In genomic region chr6:155509743-155510475, GRCh38 we compare ENCODE assay signal across 17 cellular contexts. TPM values are rescaled to one million over a fixed set of nuclear protein-coding genes. Genes with fewer than 3 reads are reported as not detected.
A peak's percentile ranks its signal among the peaks of the same experiment; 100 is the strongest.
DNase-seq lines count a peak whose midpoint lies in the region; ATAC-seq and TF ChIP-seq lines count a peak whose summit lies in the region.
"Had no signal": no experiment of that assay in that cellular context is flagged by ENCODE, and none has a peak within 500 bp of the region (broad histone marks: within the 10 kb centered on the region; RNA-seq: fewer than 3 reads in every experiment).

No MANE protein-coding gene starts in this region.

- H3K27ac Mint-ChIP-seq in activated CD4-positive, alpha-beta memory T cell treated with anti-CD3 and anti-CD28 coated beads for 36 hours, result peak overlapping the region; percentile 60
- no peak overlapping the region for H3K27ac Mint-ChIP-seq in activated CD4-positive, alpha-beta memory T cell treated with anti-CD3 and anti-CD28 coated beads, Interleukin-2, amount 10 ng/mL, durations not matched to agents 7 days and 5 days
- H3K27ac Mint-ChIP-seq: CD4-positive, CD25-positive, alpha-beta regulatory T cell had no signal

- H3K27me3 ChIP-seq in gastrocnemius medialis, result no peaks in the 10 kb centered on the region
- H3K27me3 ChIP-seq: BLaER1 treated with 17β-estradiol and CSF1 and Interleukin-3, amounts not matched to agents 10 nM and 100 nM had no signal

- in situ Hi-C loops in gastrocnemius medialis (cut with MboI; ENCODE audit: low sequenced_read_pairs in 4 of 4), result no loop called here
- in situ Hi-C loops in ACHN (cut with HindIII; ENCODE audit: low pct_ligation_motif_present, low pct_unique_long_range_greater_than_20kb, low sequenced_read_pairs), result no loop called here

- DNase-seq in activated CD4-positive, alpha-beta memory T cell treated with anti-CD3 and anti-CD28 coated beads for 36 hours, result no peak
- DNase-seq in activated CD4-positive, alpha-beta memory T cell treated with anti-CD3 and anti-CD28 coated beads, Interleukin-2, amount 10 ng/mL, durations not matched to agents 7 days and 5 days, result no peak
- no peak for DNase-seq in Right ventricle myocardium superior
- DNase-seq in left ventricle myocardium superior, result no peak
- peak; percentile 40 to 64 for DNase-seq in gastrocnemius medialis
- DNase-seq in ecto neural progenitor cell (ENCODE audit: low spot score), result no peak
- DNase-seq in ACHN, result no peak
- DNase-seq: CD4-positive, CD25-positive, alpha-beta regulatory T cell; DMS 273 treated with DMSO at 0.1 percent for 48 hours; HCEC 1CT had no signal

- no peaks in the 10 kb centered on the region for H3K36me3 Mint-ChIP-seq in activated CD4-positive, alpha-beta memory T cell treated with anti-CD3 and anti-CD28 coated beads for 36 hours
- no peaks in the 10 kb centered on the region for H3K36me3 Mint-ChIP-seq in activated CD4-positive, alpha-beta memory T cell treated with anti-CD3 and anti-CD28 coated beads, Interleukin-2, amount 10 ng/mL, durations not matched to agents 7 days and 5 days (ENCODE audit: low read depth)
- H3K36me3 Mint-ChIP-seq: CD4-positive, CD25-positive, alpha-beta regulatory T cell had no signal

- no peaks in the 10 kb centered on the region for H3K36me3 ChIP-seq in gastrocnemius medialis
- H3K36me3 ChIP-seq: BLaER1 treated with 17β-estradiol and CSF1 and Interleukin-3, amounts not matched to agents 10 nM and 100 nM had no signal

- H3K27ac ChIP-seq in gastrocnemius medialis, result peak overlapping the region; percentile 67 to 81 (median 71)
- H3K27ac ChIP-seq: 22Rv1; BLaER1 treated with 17β-estradiol and CSF1 and Interleukin-3, amounts not matched to agents 10 nM and 100 nM; HL-60 had no signal

- no peaks in the 10 kb centered on the region for H3K9me3 ChIP-seq in gastrocnemius medialis

- TF ChIP-seq CTCF in gastrocnemius medialis (IDR thresholded peaks at IDR 0.05 in 4 of 5, conservative IDR thresholded peaks at IDR 0.05 in 1 of 5), result no peak

- peaks cover 19% of the 10 kb centered on the region for H3K4me1 Mint-ChIP-seq in activated CD4-positive, alpha-beta memory T cell treated with anti-CD3 and anti-CD28 coated beads for 36 hours (ENCODE audit: low read depth)
- H3K4me1 Mint-ChIP-seq in activated CD4-positive, alpha-beta memory T cell treated with anti-CD3 and anti-CD28 coated beads, Interleukin-2, amount 10 ng/mL, durations not matched to agents 7 days and 5 days, result peaks cover 2% of the 10 kb centered on the region
- H3K4me1 Mint-ChIP-seq: CD4-positive, CD25-positive, alpha-beta regulatory T cell had no signal

- TF ChIP-seq POLR2A in gastrocnemius medialis (IDR thresholded peaks at IDR 0.05), result no peak

- CTCF ChIA-PET in activated CD4-positive, alpha-beta memory T cell treated with anti-CD3 and anti-CD28 coated beads for 36 hours (lab: Charles Lee), result no interaction called here
- CTCF ChIA-PET in activated CD4-positive, alpha-beta memory T cell treated with anti-CD3 and anti-CD28 coated beads, Interleukin-2, amount 10 ng/mL, durations not matched to agents 7 days and 5 days (lab: Charles Lee), result no interaction called here

- H3K9me3 Mint-ChIP-seq in activated CD4-positive, alpha-beta memory T cell treated with anti-CD3 and anti-CD28 coated beads for 36 hours, result no peaks in the 10 kb centered on the region
- H3K9me3 Mint-ChIP-seq in activated CD4-positive, alpha-beta memory T cell treated with anti-CD3 and anti-CD28 coated beads, Interleukin-2, amount 10 ng/mL, durations not matched to agents 7 days and 5 days, result no peaks in the 10 kb centered on the region

- intact Hi-C loops in activated CD4-positive, alpha-beta memory T cell treated with anti-CD3 and anti-CD28 coated beads for 36 hours (cut with micrococcal nuclease), result no loop called here
- intact Hi-C loops in Right ventricle myocardium superior (cut with DNase I), result no loop called here
- intact Hi-C loops in left ventricle myocardium superior (cut with micrococcal nuclease), result no loop called here
- intact Hi-C loops in gastrocnemius medialis (cut with DNase I; ENCODE audit: low total_unique reads), result loop anchor here (2.0 kb wide), 1 partner anchor 19 kb away; no protein-coding TSS in a partner anchor

- no peak overlapping the region for H3K4me3 Mint-ChIP-seq in activated CD4-positive, alpha-beta memory T cell treated with anti-CD3 and anti-CD28 coated beads for 36 hours
- H3K4me3 Mint-ChIP-seq in activated CD4-positive, alpha-beta memory T cell treated with anti-CD3 and anti-CD28 coated beads, Interleukin-2, amount 10 ng/mL, durations not matched to agents 7 days and 5 days, result no peak overlapping the region
- H3K4me3 Mint-ChIP-seq: CD4-positive, CD25-positive, alpha-beta regulatory T cell had no signal

- ATAC-seq in Right ventricle myocardium superior (ENCODE audit: poor library complexity), result peak; percentile 59
- ATAC-seq in left ventricle myocardium superior, result no peak
- peak; percentile 89 to 91 for ATAC-seq in gastrocnemius medialis
- no peak for ATAC-seq in HG03196 (IDR thresholded peaks at IDR 0.05; ENCODE audit: unreplicated experiment)

- peaks cover 7% of the 10 kb centered on the region for H3K27me3 Mint-ChIP-seq in activated CD4-positive, alpha-beta memory T cell treated with anti-CD3 and anti-CD28 coated beads for 36 hours
- H3K27me3 Mint-ChIP-seq in activated CD4-positive, alpha-beta memory T cell treated with anti-CD3 and anti-CD28 coated beads, Interleukin-2, amount 10 ng/mL, durations not matched to agents 7 days and 5 days, result no peaks in the 10 kb centered on the region
- H3K27me3 Mint-ChIP-seq: CD4-positive, CD25-positive, alpha-beta regulatory T cell had no signal

- H3K4me3 ChIP-seq in gastrocnemius medialis, result no peak overlapping the region
- H3K4me3 ChIP-seq: BLaER1 treated with 17β-estradiol and CSF1 and Interleukin-3, amounts not matched to agents 10 nM and 100 nM had no signal

- peaks cover 33 to 34% of the 10 kb centered on the region in 2 donors for H3K4me1 ChIP-seq in gastrocnemius medialis

- POLR2A ChIA-PET in activated CD4-positive, alpha-beta memory T cell treated with anti-CD3 and anti-CD28 coated beads for 36 hours (lab: Charles Lee), result no interaction called here
- POLR2A ChIA-PET in activated CD4-positive, alpha-beta memory T cell treated with anti-CD3 and anti-CD28 coated beads, Interleukin-2, amount 10 ng/mL, durations not matched to agents 7 days and 5 days (lab: Charles Lee), result no interaction called here

RNA-seq across cellular contexts. Expression of gene NOX3, which starts 54.3 kb away (rescaled TPM):
- not detected for total RNA-seq in activated CD4-positive, alpha-beta memory T cell treated with anti-CD3 and anti-CD28 coated beads for 36 hours
- total RNA-seq in activated CD4-positive, alpha-beta memory T cell treated with anti-CD3 and anti-CD28 coated beads, Interleukin-2, amount 10 ng/mL, durations not matched to agents 7 days and 5 days, result not detected
- not detected for total RNA-seq in Right ventricle myocardium superior
- total RNA-seq in left ventricle myocardium superior, result not detected
- total RNA-seq in gastrocnemius medialis, result not detected
- total RNA-seq: A673; CD4-positive, CD25-positive, alpha-beta regulatory T cell; Daoy; H4 had no signal

Comparison
In these comparisons a context has a peak if more than half of its experiments do, and no peak if none do; other contexts are left out.
1. ATAC-seq: peak in Right ventricle myocardium superior (single experiment) and gastrocnemius medialis (2 of 2); none in left ventricle myocardium superior (single experiment) and HG03196 (single experiment).
2. DNase-seq: peak in gastrocnemius medialis (2 of 2); none in activated CD4-positive, alpha-beta memory T cell treated with anti-CD3 and anti-CD28 coated beads for 36 hours (single experiment), activated CD4-positive, alpha-beta memory T cell treated with anti-CD3 and anti-CD28 coated beads, Interleukin-2, amount 10 ng/mL, durations not matched to agents 7 days and 5 days (single experiment), Right ventricle myocardium superior (single experiment), left ventricle myocardium superior (single experiment), ecto neural progenitor cell (single experiment) and ACHN (single experiment).